Comparison of ENCODE assay signal across 1 cellular context in genomic region chr2:197969391-197969893, GRCh38.
TF ChIP-seq lines count a peak whose summit lies in the region.

No MANE protein-coding gene starts in this region.

TF ChIP-seq in K562, 482 proteins besides CTCF, POLR2A, EP300 and RAD21 (continued from another document and continues in another):
- no peak for TF ChIP-seq MGA (IDR thresholded peaks at IDR 0.05)
- no peak for TF ChIP-seq RUNX1 (IDR thresholded peaks at IDR 0.05; ENCODE audit: low read depth)
- no peak for TF ChIP-seq RB1 (IDR thresholded peaks at IDR 0.05; ENCODE audit: low read depth)
- no peak for TF ChIP-seq CLOCK (CRISPR knock-in tag; IDR thresholded peaks at IDR 0.05; ENCODE audit: borderline replicate concordance)
- TF ChIP-seq BHLHE40 (IDR thresholded peaks at IDR 0.05; ENCODE audit: low read length), result no peak
- no peak for TF ChIP-seq GATAD2B (IDR thresholded peaks at IDR 0.05; ENCODE audit: borderline replicate concordance)
- peak; percentile 60; the same call in 1 of the 2 replicates for TF ChIP-seq RNF2 (IDR thresholded peaks at IDR 0.05)
- TF ChIP-seq ETS1 (conservative IDR thresholded peaks at IDR 0.05; ENCODE audit: control insufficient read depth, low read depth, low read length), result no peak
- TF ChIP-seq ZNF174 (CRISPR knock-in tag; IDR thresholded peaks at IDR 0.05), result no peak
- TF ChIP-seq ZNF609 (CRISPR knock-in tag; IDR thresholded peaks at IDR 0.05; ENCODE audit: borderline replicate concordance), result no peak
- no peak for TF ChIP-seq POU5F1 (IDR thresholded peaks at IDR 0.05; ENCODE audit: borderline replicate concordance, low read depth, low read length, partially characterized antibody)
- no peak for TF ChIP-seq CSDE1 (IDR thresholded peaks at IDR 0.05)
- TF ChIP-seq ZNF507 (tag; conservative IDR thresholded peaks at IDR 0.05), result no peak
- no peak for TF ChIP-seq ZNF253 (CRISPR knock-in tag; conservative IDR thresholded peaks at IDR 0.05)
- TF ChIP-seq NCOA1 (IDR thresholded peaks at IDR 0.05; ENCODE audit: low read depth), result peak; percentile 60; the same call in 1 of the 2 replicates
- TF ChIP-seq USF2 (CRISPR knock-in tag; IDR thresholded peaks at IDR 0.05), result no peak
- no peak for TF ChIP-seq CBX2 (IDR thresholded peaks at IDR 0.05; ENCODE audit: insufficient read depth, low read length, poor library complexity, severe bottlenecking)
- TF ChIP-seq ARNT (IDR thresholded peaks at IDR 0.05), result peak in 1 of 2 experiments; percentile 76; a peak in 1 of 4 replicates
- no peak for TF ChIP-seq RHOXF2B (CRISPR knock-in tag; conservative IDR thresholded peaks at IDR 0.05)
- TF ChIP-seq PCBP1 (IDR thresholded peaks at IDR 0.05; ENCODE audit: low read depth, low read length, poor library complexity, severe bottlenecking), result no peak
- no peak for TF ChIP-seq ZNF668 (CRISPR knock-in tag; IDR thresholded peaks at IDR 0.05)
- TF ChIP-seq CEBPB (tag; IDR thresholded peaks at IDR 0.05), result peak; percentile 44; the same call in 1 of the 2 replicates
- no peak for TF ChIP-seq IRF2 (CRISPR knock-in tag; IDR thresholded peaks at IDR 0.05)
- TF ChIP-seq ZNF583 (CRISPR knock-in tag; IDR thresholded peaks at IDR 0.05), result no peak
- no peak for TF ChIP-seq JUNB (CRISPR knock-in tag; conservative IDR thresholded peaks at IDR 0.05)
- no peak for TF ChIP-seq UBTF (IDR thresholded peaks at IDR 0.05; ENCODE audit: borderline replicate concordance in 1 of 2, low read depth in 2 of 2, low read length in 2 of 2)
- no peak for TF ChIP-seq CHD1 (IDR thresholded peaks at IDR 0.05; ENCODE audit: low read length)
- TF ChIP-seq ZNF384 (IDR thresholded peaks at IDR 0.05; ENCODE audit: low read depth, low read length), result no peak
- TF ChIP-seq NFIX (CRISPR knock-in tag; IDR thresholded peaks at IDR 0.05; ENCODE audit: low read depth), result no peak
- TF ChIP-seq HCFC1 (IDR thresholded peaks at IDR 0.05; ENCODE audit: low read depth, low read length), result no peak
- TF ChIP-seq POLR2H (tag; IDR thresholded peaks at IDR 0.05; ENCODE audit: low read depth), result no peak; the same call in 1 of the 2 replicates
- TF ChIP-seq EZH2 (IDR thresholded peaks at IDR 0.05; ENCODE audit: borderline replicate concordance, low read depth, low read length), result no peak
- TF ChIP-seq ZNF431 (CRISPR knock-in tag; IDR thresholded peaks at IDR 0.05), result 0 out of 2 replicates have a peak, but pooled peaks have one; percentile 16
- TF ChIP-seq ZNF830 (CRISPR knock-in tag; IDR thresholded peaks at IDR 0.05), result no peak
- TF ChIP-seq PTRF (tag; IDR thresholded peaks at IDR 0.05), result no peak
- TF ChIP-seq HNRNPH1 (optimal IDR thresholded peaks at IDR 0.05; ENCODE audit: low read depth, low read length), result no peak
- TF ChIP-seq ZNF184 (CRISPR knock-in tag; IDR thresholded peaks at IDR 0.05), result no peak
